In the genomic region with DNA sequence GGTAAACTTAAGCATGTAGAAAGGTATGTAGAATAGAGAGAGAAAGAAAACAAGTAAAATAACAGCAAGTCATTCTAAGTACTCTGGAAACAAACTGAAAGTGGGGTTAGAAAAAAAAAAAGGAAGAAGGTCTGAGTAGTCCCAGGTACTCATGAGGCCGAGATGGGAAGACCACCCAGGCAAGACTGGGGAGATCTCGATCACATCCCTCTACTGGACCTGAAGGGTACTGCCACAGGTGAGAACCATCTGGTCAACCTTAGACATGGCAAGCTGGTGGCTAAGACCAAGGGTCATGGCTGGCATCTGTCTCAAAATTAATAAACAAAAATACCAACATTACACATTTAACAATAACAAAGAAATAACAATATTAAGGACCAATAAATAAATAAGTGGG, we compare ENCODE assay signal across 10 cellular contexts. TPM values are rescaled to one million over a fixed set of nuclear protein-coding genes. Genes with fewer than 3 reads are reported as not detected.
A peak's percentile ranks its signal among the peaks of the same experiment; 100 is the strongest.
DNase-seq lines count a peak whose midpoint lies in the region; ATAC-seq, FAIRE-seq and TF ChIP-seq lines count a peak whose summit lies in the region.
"Had no signal": no experiment of that assay in that cellular context is flagged by ENCODE, and none has a peak within 500 bp of the region (broad histone marks: within the 10 kb centered on the region; RNA-seq: fewer than 3 reads in every experiment).

No MANE protein-coding gene starts in this region.

- no peak overlapping the region for H3K27ac ChIP-seq in foreskin keratinocyte
- H3K27ac ChIP-seq in tibial nerve = no peak overlapping the region
- no peak overlapping the region for H3K27ac ChIP-seq in pancreas

- H3K27me3 ChIP-seq in GM06990 (replicated peaks; ENCODE audit: control insufficient read depth, insufficient read depth, low read length) = no peaks in the 10 kb centered on the region
- no peaks in the 10 kb centered on the region for H3K27me3 ChIP-seq in foreskin keratinocyte
- H3K27me3 ChIP-seq in tibial nerve = no peaks in the 10 kb centered on the region
- H3K27me3 ChIP-seq in pancreas = no peaks in the 10 kb centered on the region

- WGBS in tibial nerve, 2 donors = 54 to 57% methylated on average over 2 of the region's 2 CpGs
- 35 to 40% methylated on average over 2 of the region's 2 CpGs for WGBS in pancreas, 2 donors

- TF ChIP-seq CTCF in AG09309 (IDR thresholded peaks at IDR 0.05; ENCODE audit: control insufficient read depth, insufficient read depth, low read depth, low read length, missing control alignments) = peak; percentile 24
- TF ChIP-seq CTCF in GM06990 (IDR thresholded peaks at IDR 0.05; ENCODE audit: insufficient read depth, low read length, poor library complexity, severe bottlenecking) = peak; percentile 32
- TF ChIP-seq CTCF in foreskin keratinocyte (conservative IDR thresholded peaks at IDR 0.05) = peak; percentile 6
- TF ChIP-seq CTCF in tibial nerve (IDR thresholded peaks at IDR 0.05) = no peak
- TF ChIP-seq CTCF in pancreas (IDR thresholded peaks at IDR 0.05) = no peak

- ATAC-seq in foreskin keratinocyte = no peak
- ATAC-seq in GM18505 (IDR thresholded peaks at IDR 0.05; ENCODE audit: unreplicated experiment) = no peak
- ATAC-seq in pancreas = no peak
- ATAC-seq in HG02798 (IDR thresholded peaks at IDR 0.05; ENCODE audit: poor library complexity, unreplicated experiment) = no peak

- H3K4me1 ChIP-seq in foreskin keratinocyte (no peaks in the 10 kb centered on the region), tibial nerve (no peaks in the 10 kb centered on the region), pancreas (no peaks in the 10 kb centered on the region)

- TF ChIP-seq POLR2A in tibial nerve (IDR thresholded peaks at IDR 0.05) (no peak), GM18505 (IDR thresholded peaks at IDR 0.05; ENCODE audit: borderline replicate concordance, extremely low read depth, insufficient read depth, insufficient read length) (no peak)

- H3K4me3 ChIP-seq in AG09309 (ENCODE audit: control insufficient read depth, low read depth, low read length) = no peak overlapping the region
- no peak overlapping the region for H3K4me3 ChIP-seq in GM06990 (replicated peaks; ENCODE audit: low read depth, low read length)
- H3K4me3 ChIP-seq in tibial nerve = no peak overlapping the region
- H3K4me3 ChIP-seq in pancreas = no peak overlapping the region

- intact Hi-C loops in pancreas (cut with DNase I) = no loop called here

- H3K9me3 ChIP-seq in tibial nerve (peaks cover 0 to 10% (median 0%) of the 10 kb centered on the region in 4 donors), pancreas (no peaks in the 10 kb centered on the region)

- no peaks in the 10 kb centered on the region for H3K36me3 ChIP-seq in GM06990 (ENCODE audit: control insufficient read depth, insufficient read depth, low read length)
- no peaks in the 10 kb centered on the region for H3K36me3 ChIP-seq in tibial nerve
- H3K36me3 ChIP-seq in pancreas = no peaks in the 10 kb centered on the region

- no peak for FAIRE-seq in pancreas (lab: Jason Lieb, UNC)

- DNase-seq in AG09309 (ENCODE audit: low read depth) = no peak
- no peak for DNase-seq in GM06990 (ENCODE audit: extremely low read depth, insufficient read length)
- DNase-seq in RKO (ENCODE audit: low spot score) = peak; percentile 32
- no peak for DNase-seq in foreskin keratinocyte
- DNase-seq in tibial nerve (ENCODE audit: low spot score in 2 of 2) = no peak
- no peak for DNase-seq in pancreas
- DNase-seq: activated T-cell treated with anti-CD3 and anti-CD28 coated beads, Interleukin-2, amount 50 U/mL, for 4 hours; T-helper 9 cell had no signal

- TF ChIP-seq EP300 in tibial nerve (IDR thresholded peaks at IDR 0.05) = no peak

RNA-seq across cellular contexts. Expression of a gene that starts 36.3 kb away (rescaled TPM):
- 11.4 and 13.2 TPM in 2 replicates for total RNA-seq in foreskin keratinocyte
- polyA plus RNA-seq in foreskin keratinocyte = 0.21 and 0.36 TPM in 2 replicates
- total RNA-seq in tibial nerve = 1 to 10 TPM in 2 of 4 donors, under 1 TPM in 2; 0.22 to 1.4 (median 0.82) TPM
- 1 to 10 TPM in 1 of 6 donors, under 1 TPM in 5; 0.19 to 2.2 (median 0.73) TPM for total RNA-seq in pancreas
- polyA plus RNA-seq in pancreas = under 1 TPM in 1 of 2 donors, not detected in 1; 0.11 TPM

Comparison
In these comparisons a context has a peak if more than half of its experiments do, and no peak if none do; other contexts are left out.
1. CTCF ChIP-seq: peak in AG09309 (single experiment), GM06990 (single experiment) and foreskin keratinocyte (single experiment); none in tibial nerve (0 of 5) and pancreas (0 of 4).